ENCODE assay signal across 30 cellular contexts in genomic region chr3:85110393-85110792, GRCh38.
"Had no signal": no experiment of that assay in that cellular context is flagged by ENCODE, and none has a peak within 500 bp of the region (broad histone marks: within the 10 kb centered on the region; RNA-seq: fewer than 3 reads in every experiment).

No MANE protein-coding gene starts in this region.

- DNase-seq: activated B cell treated with CpG ODN at 0.5 μM for 24 hours; activated CD4-positive, alpha-beta memory T cell treated with anti-CD3 and anti-CD28 coated beads for 36 hours; activated CD4-positive, alpha-beta T cell treated with anti-CD3 and anti-CD28 coated beads for 1 hour; activated CD4-positive, alpha-beta T cell treated with anti-CD3 and anti-CD28 coated beads, Interleukin-2, amount 10 ng/mL, durations not matched to agents 7 days and 5 days; activated CD8-positive, alpha-beta memory T cell treated with anti-CD3 and anti-CD28 coated beads for 24 hours; activated effector memory CD4-positive, alpha-beta T cell treated with anti-CD3 and anti-CD28 coated beads, Interleukin-2, amount 50 U/mL, for 16 hours; activated naive CD4-positive, alpha-beta T cell treated with Interleukin-2 at 50 U/mL for 16 hours; activated naive CD8-positive, alpha-beta T cell treated with anti-CD3 and anti-CD28 coated beads, Interleukin-2, amount 50 U/mL, for 24 hours; activated T-cell treated with anti-CD3 and anti-CD28 coated beads, Interleukin-2, amount 50 U/mL, for 4 hours; amniotic stem cell; body of pancreas; KG1; MG63; MV-4-11; NCI-H1092 treated with DMSO at 0.1 percent for 48 hours; NCI-H1417 treated with DMSO at 0.1 percent for 48 hours; NCI-H1694; NCI-H2029; NCI-H345; NCI-H510A; NCI-H526 treated with DMSO at 0.1 percent for 48 hours; NCI-H82; SIG-M5; T-helper 1 cell had no signal

- H3K9me3 Mint-ChIP-seq: activated CD4-positive, alpha-beta T cell treated with anti-CD3 and anti-CD28 coated beads, Interleukin-2, amount 10 ng/mL, durations not matched to agents 7 days and 5 days had no signal

- H3K4me3 ChIP-seq: ascending aorta, body of pancreas, MG63, SK-N-MC had no signal

- ATAC-seq: activated naive CD4-positive, alpha-beta T cell treated with anti-CD3 and anti-CD28 coated beads, Interleukin-2, amount 50 U/mL, for 72 hours; activated naive CD8-positive, alpha-beta T cell treated with anti-CD3 and anti-CD28 coated beads, Interleukin-2, amount 50 U/mL, for 24 hours; activated T-cell treated with anti-CD3 and anti-CD28 coated beads, Interleukin-2, amount 50 U/mL, for 4 hours; body of pancreas had no signal

- H3K4me1 Mint-ChIP-seq: activated B cell treated with CpG ODN at 0.5 μM for 24 hours; activated CD4-positive, alpha-beta T cell treated with anti-CD3 and anti-CD28 coated beads, Interleukin-2, amount 10 ng/mL, durations not matched to agents 7 days and 5 days; activated naive CD8-positive, alpha-beta T cell treated with anti-CD3 and anti-CD28 coated beads, Interleukin-2, amount 50 U/mL, for 24 hours; central memory CD8-positive, alpha-beta T cell; IgD-negative memory B cell had no signal

- H3K27me3 Mint-ChIP-seq: activated B cell treated with CpG ODN at 0.5 μM for 24 hours; activated CD4-positive, alpha-beta memory T cell treated with anti-CD3 and anti-CD28 coated beads for 36 hours; activated CD4-positive, alpha-beta T cell treated with anti-CD3 and anti-CD28 coated beads, Interleukin-2, amount 10 ng/mL, durations not matched to agents 7 days and 5 days; activated naive CD8-positive, alpha-beta T cell treated with anti-CD3 and anti-CD28 coated beads, Interleukin-2, amount 50 U/mL, for 24 hours; central memory CD8-positive, alpha-beta T cell; IgD-negative memory B cell had no signal

- H3K4me1 ChIP-seq: ascending aorta, body of pancreas had no signal

- H3K36me3 Mint-ChIP-seq: activated CD4-positive, alpha-beta memory T cell treated with anti-CD3 and anti-CD28 coated beads for 36 hours; activated naive CD4-positive, alpha-beta T cell treated with anti-CD3 and anti-CD28 coated beads, Interleukin-2, amount 50 U/mL, for 72 hours; IgD-negative memory B cell had no signal

- H3K36me3 ChIP-seq: ascending aorta, MG63 had no signal

- H3K4me3 Mint-ChIP-seq: activated B cell treated with CpG ODN at 0.5 μM for 24 hours; activated CD4-positive, alpha-beta memory T cell treated with anti-CD3 and anti-CD28 coated beads for 36 hours; activated CD4-positive, alpha-beta T cell treated with anti-CD3 and anti-CD28 coated beads, Interleukin-2, amount 10 ng/mL, durations not matched to agents 7 days and 5 days; activated naive CD8-positive, alpha-beta T cell treated with anti-CD3 and anti-CD28 coated beads, Interleukin-2, amount 50 U/mL, for 24 hours; activated T-cell treated with anti-CD3 and anti-CD28 coated beads, Interleukin-2, amount 50 U/mL, for 4 hours; central memory CD8-positive, alpha-beta T cell; IgD-negative memory B cell; T-helper 2 cell treated with Interferon-gamma antibody and Interleukin-4, amounts not matched to agents 5 μg/mL and 100 μg/mL, for 36 hours had no signal

- H3K27ac Mint-ChIP-seq: activated B cell treated with CpG ODN at 0.5 μM for 24 hours; activated CD4-positive, alpha-beta memory T cell treated with anti-CD3 and anti-CD28 coated beads for 36 hours; activated CD4-positive, alpha-beta T cell treated with anti-CD3 and anti-CD28 coated beads, Interleukin-2, amount 10 ng/mL, durations not matched to agents 7 days and 5 days; activated naive CD4-positive, alpha-beta T cell treated with anti-CD3 and anti-CD28 coated beads, Interleukin-2, amount 50 U/mL, for 72 hours; activated naive CD8-positive, alpha-beta T cell treated with anti-CD3 and anti-CD28 coated beads, Interleukin-2, amount 50 U/mL, for 24 hours; IgD-negative memory B cell; T-helper 2 cell treated with Interferon-gamma antibody and Interleukin-4, amounts not matched to agents 5 μg/mL and 100 μg/mL, for 36 hours had no signal

- H3K27me3 ChIP-seq: ascending aorta, body of pancreas, MG63 had no signal

- H3K9me3 ChIP-seq: ascending aorta, body of pancreas, MG63 had no signal

- H3K27ac ChIP-seq: ascending aorta, body of pancreas, SK-N-MC had no signal
